ENCODE assay signal across 13 cellular contexts in genomic region chr3:128803307-128803706, GRCh38.
DNase-seq lines count a peak whose midpoint lies in the region; ATAC-seq, FAIRE-seq and TF ChIP-seq lines count a peak whose summit lies in the region.
"Had no signal": no experiment of that assay in that cellular context is flagged by ENCODE, and none has a peak within 500 bp of the region (broad histone marks: within the 10 kb centered on the region; RNA-seq: fewer than 3 reads in every experiment).

No MANE protein-coding gene starts in this region.

- H3K36me3 ChIP-seq in Loucy (ENCODE audit: insufficient read depth, low read length) (peaks cover 71% of the 10 kb centered on the region), GM12878 (ENCODE audit: control insufficient read depth in 2 of 2, insufficient read depth in 2 of 2, low read length in 1 of 2) (peaks cover 9 to 18% of the 10 kb centered on the region in 2 experiments), sigmoid colon (peaks cover 17 to 50% (median 22%) of the 10 kb centered on the region in 4 donors)

- H3K9ac ChIP-seq in Loucy (ENCODE audit: low read depth, low read length, poor library complexity, severe bottlenecking) (no peak overlapping the region), GM12878 (ENCODE audit: control insufficient read depth, insufficient read depth, low read length) (no peak overlapping the region)

- H4K20me1 ChIP-seq in Loucy (ENCODE audit: insufficient read depth, low read length, poor library complexity, severe bottlenecking) (peaks cover 21% of the 10 kb centered on the region), GM12878 (ENCODE audit: control insufficient read depth, insufficient read depth) (no peaks in the 10 kb centered on the region)

- ATAC-seq in activated CD4-positive, alpha-beta T cell treated with anti-CD3 and anti-CD28 coated beads for 36 hours = peak; percentile 27
- peak; percentile 43 for ATAC-seq in GM12878
- ATAC-seq in HG03280 (IDR thresholded peaks at IDR 0.05; ENCODE audit: unreplicated experiment) = no peak
- ATAC-seq in GM19351 (IDR thresholded peaks at IDR 0.05; ENCODE audit: unreplicated experiment) = no peak
- ATAC-seq in GM18909 (IDR thresholded peaks at IDR 0.05; ENCODE audit: poor library complexity, unreplicated experiment) = no peak

- POLR2A ChIA-PET in activated CD4-positive, alpha-beta T cell treated with anti-CD3 and anti-CD28 coated beads for 36 hours (lab: Charles Lee) = interaction anchor here (1.3 to 1.8 kb wide), 4 partner anchors 9 to 153 kb away, joined by 3 to 14 read pairs (median 8); partner anchors contain the start of gene RPN1
- POLR2A ChIA-PET in GM12878 (lab: Charles Lee) = interaction anchor here (1.0 to 1.8 kb wide), 3 partner anchors 12 to 128 kb away, joined by 3 to 11 read pairs (median 3); no protein-coding TSS in a partner anchor

- H3K27ac ChIP-seq in GM12878 (ENCODE audit: control insufficient read depth, insufficient read depth) (peak overlapping the region; percentile 49; the same call in 1 of the 2 replicates), sigmoid colon (peak overlapping the region in 3 of 4 donors; percentile 22 to 52 (median 37))
- H3K27ac ChIP-seq: 22Rv1 had no signal

- peak overlapping the region; percentile 69 for H3K4me3 Mint-ChIP-seq in activated CD4-positive, alpha-beta T cell treated with anti-CD3 and anti-CD28 coated beads for 36 hours

- TF ChIP-seq RAD21 in GM12878 (IDR thresholded peaks at IDR 0.05; ENCODE audit: insufficient read depth, low read depth, low read length) = no peak

- no peaks in the 10 kb centered on the region for H3K9me3 ChIP-seq in Loucy (ENCODE audit: insufficient read depth, low read depth, low read length)
- H3K9me3 ChIP-seq in GM12878 (replicated peaks; ENCODE audit: control insufficient read depth, insufficient read depth, low read length) = no peaks in the 10 kb centered on the region
- H3K9me3 ChIP-seq in sigmoid colon = no peaks in the 10 kb centered on the region
- H3K9me3 ChIP-seq: testis had no signal

- SMC1A ChIA-PET in GM12878 (lab: Charles Lee; ENCODE audit: uncharacterized antibody, unreplicated experiment) = interaction anchor here (1.0 to 3.1 kb wide), 5 partner anchors 9 to 123 kb away, joined by 3 to 27 read pairs (median 6); no protein-coding TSS in a partner anchor

- BruUV-seq in GM12878 (replicated peaks; lab: Mats Ljungman, UMichigan) = no TSS peak

- no peaks in the 10 kb centered on the region for H3K27me3 Mint-ChIP-seq in activated CD4-positive, alpha-beta T cell treated with anti-CD3 and anti-CD28 coated beads for 36 hours

- CTCF ChIA-PET in activated CD4-positive, alpha-beta T cell treated with anti-CD3 and anti-CD28 coated beads for 36 hours (lab: Charles Lee) = interaction anchor here (1.7 to 3.3 kb wide), 5 partner anchors 9 to 122 kb away, joined by 4 to 29 read pairs (median 18); no protein-coding TSS in a partner anchor
- CTCF ChIA-PET in GM12878 (lab: Yijun Ruan, JAX) = interaction anchor here (1.1 to 5.7 kb wide), 5 partner anchors 8 to 155 kb away, joined by 4 to 42 read pairs (median 6); no protein-coding TSS in a partner anchor

- no peak for DNase-seq in activated CD4-positive, alpha-beta T cell treated with anti-CD3 and anti-CD28 coated beads for 36 hours
- DNase-seq in activated CD4-positive, alpha-beta T cell treated with anti-CD3 and anti-CD28 coated beads for 48 hours = no peak
- DNase-seq in GM12878 (ENCODE audit: low read depth, low spot score) (no peak), sigmoid colon (no peak)
- DNase-seq: caudate nucleus, T1000, testis had no signal

- peak overlapping the region; percentile 97 for H3K27ac Mint-ChIP-seq in activated CD4-positive, alpha-beta T cell treated with anti-CD3 and anti-CD28 coated beads for 36 hours

- H3K27me3 ChIP-seq in Loucy (ENCODE audit: insufficient read depth, low read length, poor library complexity, severe bottlenecking) (no peaks in the 10 kb centered on the region), GM12878 (replicated peaks in 1 of 2; ENCODE audit: control insufficient read depth in 2 of 2, insufficient read depth in 2 of 2, low read length in 1 of 2) (no peaks in the 10 kb centered on the region), sigmoid colon (no peaks in the 10 kb centered on the region)
- H3K27me3 ChIP-seq: testis had no signal

- FAIRE-seq in GM12878 (lab: Jason Lieb, UNC) = no peak
- FAIRE-seq: RCC 7860 had no signal

- H3K4me3 ChIP-seq in Loucy (ENCODE audit: low read length, poor library complexity, severe bottlenecking) = no peak overlapping the region
- H3K4me3 ChIP-seq in GM12878 = peak overlapping the region; percentile 25; the same call in 1 of the 2 replicates
- H3K4me3 ChIP-seq in sigmoid colon = no peak overlapping the region
- H3K4me3 ChIP-seq: testis had no signal

- no peak for TF ChIP-seq POLR2A in GM12878 (IDR thresholded peaks at IDR 0.05; ENCODE audit: low read depth, low read length)
- no peak for TF ChIP-seq POLR2A in sigmoid colon (IDR thresholded peaks at IDR 0.05)

- no peak for TF ChIP-seq CTCF in Loucy (conservative IDR thresholded peaks at IDR 0.05; ENCODE audit: low read length)
- TF ChIP-seq CTCF in GM12878 (IDR thresholded peaks at IDR 0.05 in 2 of 3, conservative IDR thresholded peaks at IDR 0.05 in 1 of 3; ENCODE audit: control insufficient read depth in 2 of 3, extremely low read depth in 1 of 3, insufficient read depth in 1 of 3, low read depth in 3 of 3, low read length in 3 of 3) = no peak
- no peak for TF ChIP-seq CTCF in sigmoid colon (IDR thresholded peaks at IDR 0.05)

- H3K4me2 ChIP-seq in Loucy (ENCODE audit: low read depth, low read length, poor library complexity, severe bottlenecking) (peak overlapping the region; percentile 62), GM12878 (ENCODE audit: control insufficient read depth, insufficient read depth) (0 out of 2 replicates have a peak overlapping the region, but pooled peaks have one; percentile 56)

- H3K9me3 Mint-ChIP-seq in activated CD4-positive, alpha-beta T cell treated with anti-CD3 and anti-CD28 coated beads for 36 hours (ENCODE audit: low read depth) = no peaks in the 10 kb centered on the region

- H3K79me2 ChIP-seq in Loucy (ENCODE audit: insufficient read depth, low read length) (peaks cover 23% of the 10 kb centered on the region), GM12878 (ENCODE audit: control insufficient read depth, insufficient read depth, low read length) (peaks cover 15% of the 10 kb centered on the region)

- in situ Hi-C loops in GM12878 (cut with MboI) = no loop called here

- intact Hi-C loops in activated CD4-positive, alpha-beta T cell treated with anti-CD3 and anti-CD28 coated beads for 36 hours (cut with DNase I, micrococcal nuclease) = loop anchor here (5.0 to 10.0 kb wide), 3 partner anchors 76 to 749 kb away; partner anchors contain the start of genes IFT122 (in 1 of the 2), RAB7A (in 1 of the 2) and SEC61A1 (in 1 of the 2)
- intact Hi-C loops in GM12878 (cut with micrococcal nuclease; ENCODE audit: unreplicated experiment) = no loop called here
- intact Hi-C loops in sigmoid colon (cut with DNase I) = no loop called here

- H3F3A ChIP-seq in Loucy (ENCODE audit: low read depth) = no peaks in the 10 kb centered on the region; the same call in 1 of the 2 replicates

- no peaks in the 10 kb centered on the region for H3K9me2 ChIP-seq in Loucy (replicated peaks; ENCODE audit: low read depth, low read length)

- H3K4me1 ChIP-seq in Loucy (ENCODE audit: insufficient read depth, low read length, poor library complexity, severe bottlenecking) = peaks cover 13% of the 10 kb centered on the region
- H3K4me1 ChIP-seq in GM12878 (ENCODE audit: control insufficient read depth, insufficient read depth, low read length) = peaks cover 34% of the 10 kb centered on the region
- peaks cover 0 to 47% (median 33%) of the 10 kb centered on the region in 4 donors for H3K4me1 ChIP-seq in sigmoid colon

- no peak overlapping the region for H2AFZ ChIP-seq in Loucy (ENCODE audit: low read length)
- no peak overlapping the region for H2AFZ ChIP-seq in GM12878 (ENCODE audit: control insufficient read depth, low read depth, low read length)

- TF ChIP-seq EP300 in GM12878 (IDR thresholded peaks at IDR 0.05; ENCODE audit: borderline replicate concordance in 1 of 2, control insufficient read depth in 1 of 2, low read depth in 2 of 2, low read length in 2 of 2) (no peak), sigmoid colon (IDR thresholded peaks at IDR 0.05) (no peak)

- peaks cover 90% of the 10 kb centered on the region for H3K4me1 Mint-ChIP-seq in activated CD4-positive, alpha-beta T cell treated with anti-CD3 and anti-CD28 coated beads for 36 hours

- H3K36me3 Mint-ChIP-seq in activated CD4-positive, alpha-beta T cell treated with anti-CD3 and anti-CD28 coated beads for 36 hours (ENCODE audit: low read depth) = peaks cover 63% of the 10 kb centered on the region

- RAD21 ChIA-PET in GM12878 (lab: Charles Lee; ENCODE audit: unreplicated experiment) = interaction anchor here (1.1 to 2.2 kb wide), 7 partner anchors 76 to 320 kb away, joined by 3 to 26 read pairs (median 4); partner anchors contain the start of gene ACAD9

TF ChIP-seq in GM12878, 131 proteins besides CTCF, POLR2A, EP300 and RAD21:
- TF ChIP-seq IRF3 (IDR thresholded peaks at IDR 0.05) = no peak
- TF ChIP-seq RFX5 (IDR thresholded peaks at IDR 0.05; ENCODE audit: low read depth, low read length) = no peak

Comparison
In these comparisons a context has a peak if more than half of its experiments do, and no peak if none do; other contexts are left out.
1. ATAC-seq: peak in activated CD4-positive, alpha-beta T cell treated with anti-CD3 and anti-CD28 coated beads for 36 hours (single experiment) and GM12878 (single experiment); none in HG03280 (single experiment), GM19351 (single experiment) and GM18909 (single experiment).
2. intact Hi-C loops: an anchor here in activated CD4-positive, alpha-beta T cell treated with anti-CD3 and anti-CD28 coated beads for 36 hours (5.0 to 10.0 kb wide); none called in GM12878 and sigmoid colon.